17 cellular contexts compared by ENCODE assay signal in genomic region chr10:36675458-36675880, GRCh38.
A peak's percentile ranks its signal among the peaks of the same experiment; 100 is the strongest.
DNase-seq lines count a peak whose midpoint lies in the region; ATAC-seq, FAIRE-seq and TF ChIP-seq lines count a peak whose summit lies in the region.
"Had no signal": no experiment of that assay in that cellular context is flagged by ENCODE, and none has a peak within 500 bp of the region (broad histone marks: within the 10 kb centered on the region; RNA-seq: fewer than 3 reads in every experiment).

No MANE protein-coding gene starts in this region.

- no peak for ATAC-seq in HG03457 (IDR thresholded peaks at IDR 0.05; ENCODE audit: unreplicated experiment)
- ATAC-seq: activated T-cell treated with anti-CD3 and anti-CD28 coated beads, Interleukin-2, amount 50 U/mL, for 4 hours; GM23338; heart right ventricle; K562 had no signal

- FAIRE-seq in H54 (lab: Jason Lieb, UNC): peak; percentile 81
- FAIRE-seq: colon, K562 had no signal

- no peak for TF ChIP-seq POLR2A in H54 (IDR thresholded peaks at IDR 0.05; ENCODE audit: low read depth, low read length)

- DNase-seq in A172 (ENCODE audit: low spot score) (peak; percentile 86), H54 (ENCODE audit: insufficient read length, low spot score) (peak; percentile 51), amniotic epithelial cell (ENCODE audit: low read depth) (peak; percentile 61), glomerular visceral epithelial cell (ENCODE audit: extremely low spot score) (peak; percentile 25), middle frontal gyrus (ENCODE audit: extremely low spot score, low spot score) (no peak)
- DNase-seq in stimulated activated CD8-positive, alpha-beta memory T cell treated with anti-CD3 and anti-CD28 coated beads, Interleukin-4, amount 100 ng/mL, for 48 hours: no peak
- DNase-seq in activated CD4-positive, alpha-beta T cell treated with anti-CD3 and anti-CD28 coated beads, Interleukin-2, amount 50 U/mL, for 48 hours: no peak
- DNase-seq: 8988T; activated naive CD8-positive, alpha-beta T cell treated with anti-CD3 and anti-CD28 coated beads for 36 hours; activated T-cell treated with anti-CD3 and anti-CD28 coated beads, Interleukin-2, amount 50 U/mL, for 4 hours; heart right ventricle; NCI-H1417; posterior cingulate gyrus had no signal

Comparison
In these comparisons a context has a peak if more than half of its experiments do, and no peak if none do; other contexts are left out.
1. DNase-seq: peak in A172 (single experiment), H54 (single experiment), amniotic epithelial cell (single experiment) and glomerular visceral epithelial cell (single experiment); none in stimulated activated CD8-positive, alpha-beta memory T cell treated with anti-CD3 and anti-CD28 coated beads, Interleukin-4, amount 100 ng/mL, for 48 hours (single experiment), middle frontal gyrus (single experiment) and activated CD4-positive, alpha-beta T cell treated with anti-CD3 and anti-CD28 coated beads, Interleukin-2, amount 50 U/mL, for 48 hours (0 of 2).